Comparison of ENCODE assay signal across 21 cellular contexts in genomic region chr5:159787837-159788236, GRCh38.
DNase-seq lines count a peak whose midpoint lies in the region; ATAC-seq and TF ChIP-seq lines count a peak whose summit lies in the region.
"Had no signal": no experiment of that assay in that cellular context is flagged by ENCODE, and none has a peak within 500 bp of the region (broad histone marks: within the 10 kb centered on the region; RNA-seq: fewer than 3 reads in every experiment).

No MANE protein-coding gene starts in this region.

- no peak for TF ChIP-seq POLR2A in heart left ventricle (IDR thresholded peaks at IDR 0.05)

- H3K27ac ChIP-seq in right cardiac atrium (ENCODE audit: low read length): peak overlapping the region; percentile 0
- H3K27ac ChIP-seq in heart left ventricle: peak overlapping the region in 3 of 12 donors; percentile 26 to 46 (median 30)
- peak overlapping the region; percentile 30 for H3K27ac ChIP-seq in hepatocyte
- peak overlapping the region; percentile 78 to 99 for H3K27ac ChIP-seq in aorta (ENCODE audit: low read depth in 1 of 2, low read length in 2 of 2)

- intact Hi-C loops in right cardiac atrium (cut with DNase I): no loop called here
- intact Hi-C loops in heart left ventricle (cut with DNase I): loop anchor here in 2 of 10 donors (10.0 kb wide), 2 partner anchors 117 to 343 kb away; no protein-coding TSS in a partner anchor
- intact Hi-C loops in aorta (cut with DNase I): loop anchor here in 1 of 2 donors (5.0 kb wide), 1 partner anchor 94 kb away; no protein-coding TSS in a partner anchor

- WGBS in right cardiac atrium: 43% methylated on average over 2 of the region's 2 CpGs
- WGBS in heart left ventricle, 4 donors: 66 to 85% (median 69%) methylated on average over 2 of the region's 2 CpGs
- 68% methylated on average over 2 of the region's 2 CpGs for WGBS in hepatocyte (ENCODE audit: low lambda C conversion rate, missing lambda C conversion rate)
- WGBS in aorta, 2 donors: 42 to 43% methylated on average over 2 of the region's 2 CpGs

- no peaks in the 10 kb centered on the region for H3K79me2 ChIP-seq in hepatocyte

- H3K9me2 ChIP-seq in hepatocyte (replicated peaks; ENCODE audit: insufficient read depth): no peaks in the 10 kb centered on the region

- DNase-seq in right cardiac atrium (peak in 1 of 3 donors; percentile 41), heart left ventricle (no peak), hepatocyte (ENCODE audit: low spot score) (no peak), aorta (no peak), GM13976 (ENCODE audit: low spot score) (no peak)
- DNase-seq: activated CD4-positive, alpha-beta T cell treated with anti-CD3 and anti-CD28 coated beads for 36 hours; activated naive CD4-positive, alpha-beta T cell treated with anti-CD3 and anti-CD28 coated beads, Interleukin-2, amount 10 ng/mL, durations not matched to agents 7 days and 5 days; activated T-cell treated with anti-CD3 and anti-CD28 coated beads, Interleukin-2, amount 50 U/mL, for 48 hours; anterior cingulate cortex; central memory CD4-positive, alpha-beta T cell; DMS53; dorsolateral prefrontal cortex; natural killer cell; NCI-H187; NCI-H526 treated with DMSO at 0.1 percent for 48 hours; stimulated activated CD4-positive, alpha-beta T cell treated with anti-CD3 and anti-CD28 coated beads, Interleukin-15, amount 100 ng/mL, for 24 hours had no signal

- ATAC-seq in right cardiac atrium (no peak), heart left ventricle (no peak), aorta (ENCODE audit: low FRiP score) (no peak), GM18511 (IDR thresholded peaks at IDR 0.05; ENCODE audit: unreplicated experiment) (no peak), GM19463 (IDR thresholded peaks at IDR 0.05; ENCODE audit: unreplicated experiment) (no peak)
- ATAC-seq: activated CD4-positive, alpha-beta T cell treated with anti-CD3 and anti-CD28 coated beads for 36 hours; natural killer cell had no signal

- H3K27me3 ChIP-seq in right cardiac atrium (ENCODE audit: control insufficient read depth, insufficient read depth): no peaks in the 10 kb centered on the region
- no peaks in the 10 kb centered on the region for H3K27me3 ChIP-seq in heart left ventricle
- H3K27me3 ChIP-seq in hepatocyte: peaks cover 7% of the 10 kb centered on the region
- no peaks in the 10 kb centered on the region for H3K27me3 ChIP-seq in skeletal muscle satellite cell (ENCODE audit: control insufficient read depth, insufficient read depth, low read length)
- H3K27me3 ChIP-seq in aorta (ENCODE audit: control insufficient read depth in 1 of 2, insufficient read depth in 2 of 2, low read length in 1 of 2): no peaks in the 10 kb centered on the region
- H3K27me3 ChIP-seq: dorsolateral prefrontal cortex, ovary had no signal

- TF ChIP-seq CTCF in heart left ventricle (IDR thresholded peaks at IDR 0.05): no peak
- no peak for TF ChIP-seq CTCF in hepatocyte (IDR thresholded peaks at IDR 0.05; ENCODE audit: poor library complexity)
- TF ChIP-seq CTCF in GM13976 (IDR thresholded peaks at IDR 0.05; ENCODE audit: borderline replicate concordance, control extremely low read depth, extremely low read depth, insufficient read depth, missing control alignments): no peak

- no peak overlapping the region for H2AFZ ChIP-seq in hepatocyte

- H4K20me1 ChIP-seq in hepatocyte (ENCODE audit: insufficient read depth, poor library complexity, severe bottlenecking): no peaks in the 10 kb centered on the region

- H3K4me3 ChIP-seq in right cardiac atrium (ENCODE audit: low read length) (no peak overlapping the region), heart left ventricle (no peak overlapping the region), hepatocyte (no peak overlapping the region), skeletal muscle satellite cell (ENCODE audit: low read length) (no peak overlapping the region), aorta (ENCODE audit: low read length in 2 of 2) (no peak overlapping the region)
- H3K4me3 ChIP-seq: dorsolateral prefrontal cortex, heart right ventricle, ovary had no signal

- H3K4me2 ChIP-seq in hepatocyte (peak overlapping the region; percentile 24), skeletal muscle satellite cell (ENCODE audit: low read length) (peak overlapping the region; percentile 35)

- H3K9me3 ChIP-seq in right cardiac atrium (ENCODE audit: control insufficient read depth, low read length): no peaks in the 10 kb centered on the region
- no peaks in the 10 kb centered on the region for H3K9me3 ChIP-seq in heart left ventricle
- H3K9me3 ChIP-seq in hepatocyte (ENCODE audit: low read depth): no peaks in the 10 kb centered on the region
- H3K9me3 ChIP-seq in skeletal muscle satellite cell (replicated peaks; ENCODE audit: low read length): no peaks in the 10 kb centered on the region
- no peaks in the 10 kb centered on the region for H3K9me3 ChIP-seq in aorta (ENCODE audit: control insufficient read depth, low read length)
- H3K9me3 ChIP-seq: heart right ventricle, ovary had no signal

- H3K4me1 ChIP-seq in right cardiac atrium (ENCODE audit: control insufficient read depth, insufficient read depth, low read length) (no peaks in the 10 kb centered on the region), heart left ventricle (peaks cover 0 to 30% (median 0%) of the 10 kb centered on the region in 12 donors), hepatocyte (ENCODE audit: insufficient read depth) (peaks cover 16% of the 10 kb centered on the region), skeletal muscle satellite cell (ENCODE audit: control insufficient read depth, insufficient read depth, low read length) (peaks cover 28% of the 10 kb centered on the region), aorta (ENCODE audit: control insufficient read depth in 1 of 2, insufficient read depth in 2 of 2, low read length in 2 of 2) (peaks cover 3 to 4% of the 10 kb centered on the region in 2 donors)

- H3K36me3 ChIP-seq in heart left ventricle: no peaks in the 10 kb centered on the region
- no peaks in the 10 kb centered on the region for H3K36me3 ChIP-seq in hepatocyte (replicated peaks; ENCODE audit: insufficient read depth, low read depth)
- no peaks in the 10 kb centered on the region for H3K36me3 ChIP-seq in skeletal muscle satellite cell (ENCODE audit: insufficient read depth, low read length)
- H3K36me3 ChIP-seq in aorta (ENCODE audit: control insufficient read depth in 1 of 2, insufficient read depth in 2 of 2, low read length in 1 of 2): no peaks in the 10 kb centered on the region
- H3K36me3 ChIP-seq: heart right ventricle, ovary had no signal

- in situ Hi-C loops in GM13976 (cut with MboI; ENCODE audit: low sequenced_read_pairs, unreplicated experiment): no loop called here

- no peak overlapping the region for H3K9ac ChIP-seq in skeletal muscle satellite cell (ENCODE audit: low read depth, low read length)
